Comparison of ENCODE assay signal across 18 cellular contexts in the genomic region with DNA sequence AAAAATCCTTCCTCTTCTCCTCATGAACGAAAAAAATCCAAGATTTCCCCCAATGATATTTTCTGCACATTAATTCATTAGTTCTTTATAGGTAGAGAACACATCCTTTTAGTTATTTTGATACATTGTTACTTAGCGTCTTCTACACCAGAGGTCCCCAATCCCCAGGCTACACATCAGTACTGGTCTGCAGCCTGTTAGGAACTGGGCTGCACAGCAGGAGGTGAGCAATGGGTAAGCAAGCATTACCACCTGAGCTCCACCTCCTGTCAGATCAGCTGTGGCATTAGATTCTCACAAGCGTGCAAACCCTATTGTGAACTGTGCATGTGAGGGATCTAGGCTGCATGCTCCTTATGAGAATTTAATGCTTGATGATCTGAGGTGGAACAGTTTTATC.
"Had no signal": no experiment of that assay in that cellular context is flagged by ENCODE, and none has a peak within 500 bp of the region (broad histone marks: within the 10 kb centered on the region; RNA-seq: fewer than 3 reads in every experiment).

No MANE protein-coding gene starts in this region.

- H3K9me3 ChIP-seq: colonic mucosa, esophagus muscularis mucosa, gastroesophageal sphincter, heart left ventricle, left lung, lower lobe of right lung had no signal

- H3K4me3 Mint-ChIP-seq: dendritic cell treated with granulocyte-macrophage colony-stimulating factor and Interleukin-4, amounts not matched to agents 40 ng/mL and 50 ng/mL, for 4 days; effector memory CD8-positive, alpha-beta T cell; naive thymus-derived CD4-positive, alpha-beta T cell had no signal

- H3K27ac Mint-ChIP-seq: dendritic cell treated with granulocyte-macrophage colony-stimulating factor and Interleukin-4, amounts not matched to agents 40 ng/mL and 50 ng/mL, for 4 days; effector memory CD8-positive, alpha-beta T cell; naive thymus-derived CD4-positive, alpha-beta T cell had no signal

- H3K4me3 ChIP-seq: colonic mucosa, esophagus muscularis mucosa, gastroesophageal sphincter, heart left ventricle, hepatocyte, left lung, lower lobe of right lung had no signal

- H3K4me1 ChIP-seq: colonic mucosa, esophagus muscularis mucosa, gastroesophageal sphincter, left lung, lower lobe of right lung had no signal

- H3K9me3 Mint-ChIP-seq: dendritic cell treated with granulocyte-macrophage colony-stimulating factor and Interleukin-4, amounts not matched to agents 40 ng/mL and 50 ng/mL, for 4 days; effector memory CD8-positive, alpha-beta T cell; naive thymus-derived CD4-positive, alpha-beta T cell had no signal

- H3K36me3 ChIP-seq: colonic mucosa, left lung had no signal

- H3K79me2 ChIP-seq: hepatocyte had no signal

- H3K4me2 ChIP-seq: hepatocyte had no signal

- H3K4me1 Mint-ChIP-seq: naive thymus-derived CD4-positive, alpha-beta T cell had no signal

- H3K27me3 Mint-ChIP-seq: dendritic cell treated with granulocyte-macrophage colony-stimulating factor and Interleukin-4, amounts not matched to agents 40 ng/mL and 50 ng/mL, for 4 days; effector memory CD8-positive, alpha-beta T cell had no signal

- H3K36me3 Mint-ChIP-seq: naive thymus-derived CD4-positive, alpha-beta T cell had no signal

- ATAC-seq: effector memory CD8-positive, alpha-beta T cell; foreskin keratinocyte; gastroesophageal sphincter; heart left ventricle; left cardiac atrium; left lung; left ventricle myocardium superior; naive thymus-derived CD4-positive, alpha-beta T cell had no signal

- H3K27me3 ChIP-seq: colonic mucosa, esophagus muscularis mucosa, foreskin keratinocyte, gastroesophageal sphincter, heart left ventricle, hepatocyte, left lung had no signal

- DNase-seq: colonic mucosa; cortex of kidney; effector CD8-positive, alpha-beta T cell; effector memory CD8-positive, alpha-beta T cell; foreskin keratinocyte; heart left ventricle; hypothalamus; left cardiac atrium; left lung; left ventricle myocardium superior; lower lobe of right lung; mesenchymal stem cell; midbrain; naive thymus-derived CD4-positive, alpha-beta T cell had no signal

- H3K27ac ChIP-seq: colonic mucosa, esophagus muscularis mucosa, foreskin keratinocyte, gastroesophageal sphincter, heart left ventricle, hepatocyte, left lung, lower lobe of right lung had no signal
